Comparison of ENCODE assay signal across 1 cellular context in genomic region chr14:21097616-21098133, GRCh38.
TF ChIP-seq lines count a peak whose summit lies in the region.

No MANE protein-coding gene starts in this region.

TF ChIP-seq in HepG2, 621 proteins besides CTCF, POLR2A, EP300 and RAD21 (continued from another document and continues in another):
- TF ChIP-seq, protein P1, sequence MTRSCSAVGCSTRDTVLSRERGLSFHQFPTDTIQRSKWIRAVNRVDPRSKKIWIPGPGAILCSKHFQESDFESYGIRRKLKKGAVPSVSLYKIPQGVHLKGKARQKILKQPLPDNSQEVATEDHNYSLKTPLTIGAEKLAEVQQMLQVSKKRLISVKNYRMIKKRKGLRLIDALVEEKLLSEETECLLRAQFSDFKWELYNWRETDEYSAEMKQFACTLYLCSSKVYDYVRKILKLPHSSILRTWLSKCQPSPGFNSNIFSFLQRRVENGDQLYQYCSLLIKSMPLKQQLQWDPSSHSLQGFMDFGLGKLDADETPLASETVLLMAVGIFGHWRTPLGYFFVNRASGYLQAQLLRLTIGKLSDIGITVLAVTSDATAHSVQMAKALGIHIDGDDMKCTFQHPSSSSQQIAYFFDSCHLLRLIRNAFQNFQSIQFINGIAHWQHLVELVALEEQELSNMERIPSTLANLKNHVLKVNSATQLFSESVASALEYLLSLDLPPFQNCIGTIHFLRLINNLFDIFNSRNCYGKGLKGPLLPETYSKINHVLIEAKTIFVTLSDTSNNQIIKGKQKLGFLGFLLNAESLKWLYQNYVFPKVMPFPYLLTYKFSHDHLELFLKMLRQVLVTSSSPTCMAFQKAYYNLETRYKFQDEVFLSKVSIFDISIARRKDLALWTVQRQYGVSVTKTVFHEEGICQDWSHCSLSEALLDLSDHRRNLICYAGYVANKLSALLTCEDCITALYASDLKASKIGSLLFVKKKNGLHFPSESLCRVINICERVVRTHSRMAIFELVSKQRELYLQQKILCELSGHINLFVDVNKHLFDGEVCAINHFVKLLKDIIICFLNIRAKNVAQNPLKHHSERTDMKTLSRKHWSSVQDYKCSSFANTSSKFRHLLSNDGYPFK (CRISPR knock-in tag; IDR thresholded peaks at IDR 0.05; ENCODE audit: borderline replicate concordance), result peak; percentile 50; the same call in 1 of the 2 replicates
- TF ChIP-seq BRCA1 (CRISPR knock-in tag; IDR thresholded peaks at IDR 0.05) (no peak), FOXO1 (CRISPR knock-in tag; IDR thresholded peaks at IDR 0.05) (0 out of 2 replicates have a peak, but pooled peaks have one; percentile 7), PRDM10 (CRISPR knock-in tag; IDR thresholded peaks at IDR 0.05; ENCODE audit: low read depth) (no peak), ZNF660 (CRISPR knock-in tag; IDR thresholded peaks at IDR 0.05; ENCODE audit: borderline replicate concordance, low read depth) (no peak), HNRNPK (IDR thresholded peaks at IDR 0.05; ENCODE audit: low read depth, low read length, poor library complexity, severe bottlenecking) (peak; percentile 45), ZNF30 (CRISPR knock-in tag; IDR thresholded peaks at IDR 0.05) (no peak), ZC3H13 (CRISPR knock-in tag; IDR thresholded peaks at IDR 0.05) (no peak), ZBTB2 (CRISPR knock-in tag; IDR thresholded peaks at IDR 0.05; ENCODE audit: low read depth) (0 out of 2 replicates have a peak, but pooled peaks have one; percentile 43), TCF7L2 (IDR thresholded peaks at IDR 0.05; ENCODE audit: low read depth, low read length) (no peak), POLR2AphosphoS2 (IDR thresholded peaks at IDR 0.05; ENCODE audit: low read depth, low read length) (no peak), ARNT (IDR thresholded peaks at IDR 0.05) (no peak), CENPBD1 (CRISPR knock-in tag; IDR thresholded peaks at IDR 0.05; ENCODE audit: borderline replicate concordance, low read depth) (no peak), E2F1 (CRISPR knock-in tag; IDR thresholded peaks at IDR 0.05) (no peak), FLYWCH1 (CRISPR knock-in tag; IDR thresholded peaks at IDR 0.05) (no peak), ZGPAT (CRISPR knock-in tag; IDR thresholded peaks at IDR 0.05) (no peak), ZNF274 (CRISPR knock-in tag; IDR thresholded peaks at IDR 0.05) (no peak), ZNF367 (CRISPR knock-in tag; IDR thresholded peaks at IDR 0.05; ENCODE audit: borderline replicate concordance) (no peak), TOE1 (CRISPR knock-in tag; IDR thresholded peaks at IDR 0.05) (no peak), ZNF710 (CRISPR knock-in tag; IDR thresholded peaks at IDR 0.05; ENCODE audit: borderline replicate concordance) (no peak), EZH2 (conservative IDR thresholded peaks at IDR 0.05; ENCODE audit: low read depth, low read length) (no peak), SMAD1 (CRISPR knock-in tag; IDR thresholded peaks at IDR 0.05; ENCODE audit: borderline replicate concordance, low read depth) (no peak), NONO (IDR thresholded peaks at IDR 0.05) (no peak), NONO (CRISPR knock-in tag; conservative IDR thresholded peaks at IDR 0.05) (0 out of 2 replicates have a peak, but pooled peaks have one; percentile 29), TEAD2 (CRISPR knock-in tag; IDR thresholded peaks at IDR 0.05) (no peak), TEAD3 (CRISPR knock-in tag; optimal IDR thresholded peaks at IDR 0.05; ENCODE audit: borderline replicate concordance) (no peak), ZFY (CRISPR knock-in tag; IDR thresholded peaks at IDR 0.05) (no peak), GABPB1 (CRISPR knock-in tag; IDR thresholded peaks at IDR 0.05) (peak; percentile 46; the same call in 1 of the 2 replicates), TBX3 (IDR thresholded peaks at IDR 0.05; ENCODE audit: borderline replicate concordance) (no peak), TSC22D2 (CRISPR knock-in tag; IDR thresholded peaks at IDR 0.05; ENCODE audit: borderline replicate concordance) (no peak), SNAPC2 (CRISPR knock-in tag; IDR thresholded peaks at IDR 0.05) (no peak), ZNF263 (CRISPR knock-in tag; IDR thresholded peaks at IDR 0.05) (0 out of 2 replicates have a peak, but pooled peaks have one; percentile 12), TBX2 (CRISPR knock-in tag; IDR thresholded peaks at IDR 0.05; ENCODE audit: borderline replicate concordance) (0 out of 2 replicates have a peak, but pooled peaks have one; percentile 27), ZNF501 (CRISPR knock-in tag; IDR thresholded peaks at IDR 0.05) (no peak), HOXD1 (CRISPR knock-in tag; IDR thresholded peaks at IDR 0.05) (no peak)
- TF ChIP-seq, protein P2, sequence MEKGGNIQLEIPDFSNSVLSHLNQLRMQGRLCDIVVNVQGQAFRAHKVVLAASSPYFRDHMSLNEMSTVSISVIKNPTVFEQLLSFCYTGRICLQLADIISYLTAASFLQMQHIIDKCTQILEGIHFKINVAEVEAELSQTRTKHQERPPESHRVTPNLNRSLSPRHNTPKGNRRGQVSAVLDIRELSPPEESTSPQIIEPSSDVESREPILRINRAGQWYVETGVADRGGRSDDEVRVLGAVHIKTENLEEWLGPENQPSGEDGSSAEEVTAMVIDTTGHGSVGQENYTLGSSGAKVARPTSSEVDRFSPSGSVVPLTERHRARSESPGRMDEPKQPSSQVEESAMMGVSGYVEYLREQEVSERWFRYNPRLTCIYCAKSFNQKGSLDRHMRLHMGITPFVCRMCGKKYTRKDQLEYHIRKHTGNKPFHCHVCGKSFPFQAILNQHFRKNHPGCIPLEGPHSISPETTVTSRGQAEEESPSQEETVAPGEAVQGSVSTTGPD (CRISPR knock-in tag; IDR thresholded peaks at IDR 0.05), result no peak
- TF ChIP-seq, protein P3, sequence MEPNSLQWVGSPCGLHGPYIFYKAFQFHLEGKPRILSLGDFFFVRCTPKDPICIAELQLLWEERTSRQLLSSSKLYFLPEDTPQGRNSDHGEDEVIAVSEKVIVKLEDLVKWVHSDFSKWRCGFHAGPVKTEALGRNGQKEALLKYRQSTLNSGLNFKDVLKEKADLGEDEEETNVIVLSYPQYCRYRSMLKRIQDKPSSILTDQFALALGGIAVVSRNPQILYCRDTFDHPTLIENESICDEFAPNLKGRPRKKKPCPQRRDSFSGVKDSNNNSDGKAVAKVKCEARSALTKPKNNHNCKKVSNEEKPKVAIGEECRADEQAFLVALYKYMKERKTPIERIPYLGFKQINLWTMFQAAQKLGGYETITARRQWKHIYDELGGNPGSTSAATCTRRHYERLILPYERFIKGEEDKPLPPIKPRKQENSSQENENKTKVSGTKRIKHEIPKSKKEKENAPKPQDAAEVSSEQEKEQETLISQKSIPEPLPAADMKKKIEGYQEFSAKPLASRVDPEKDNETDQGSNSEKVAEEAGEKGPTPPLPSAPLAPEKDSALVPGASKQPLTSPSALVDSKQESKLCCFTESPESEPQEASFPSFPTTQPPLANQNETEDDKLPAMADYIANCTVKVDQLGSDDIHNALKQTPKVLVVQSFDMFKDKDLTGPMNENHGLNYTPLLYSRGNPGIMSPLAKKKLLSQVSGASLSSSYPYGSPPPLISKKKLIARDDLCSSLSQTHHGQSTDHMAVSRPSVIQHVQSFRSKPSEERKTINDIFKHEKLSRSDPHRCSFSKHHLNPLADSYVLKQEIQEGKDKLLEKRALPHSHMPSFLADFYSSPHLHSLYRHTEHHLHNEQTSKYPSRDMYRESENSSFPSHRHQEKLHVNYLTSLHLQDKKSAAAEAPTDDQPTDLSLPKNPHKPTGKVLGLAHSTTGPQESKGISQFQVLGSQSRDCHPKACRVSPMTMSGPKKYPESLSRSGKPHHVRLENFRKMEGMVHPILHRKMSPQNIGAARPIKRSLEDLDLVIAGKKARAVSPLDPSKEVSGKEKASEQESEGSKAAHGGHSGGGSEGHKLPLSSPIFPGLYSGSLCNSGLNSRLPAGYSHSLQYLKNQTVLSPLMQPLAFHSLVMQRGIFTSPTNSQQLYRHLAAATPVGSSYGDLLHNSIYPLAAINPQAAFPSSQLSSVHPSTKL (CRISPR knock-in tag; IDR thresholded peaks at IDR 0.05), result no peak
- TF ChIP-seq, protein P4, sequence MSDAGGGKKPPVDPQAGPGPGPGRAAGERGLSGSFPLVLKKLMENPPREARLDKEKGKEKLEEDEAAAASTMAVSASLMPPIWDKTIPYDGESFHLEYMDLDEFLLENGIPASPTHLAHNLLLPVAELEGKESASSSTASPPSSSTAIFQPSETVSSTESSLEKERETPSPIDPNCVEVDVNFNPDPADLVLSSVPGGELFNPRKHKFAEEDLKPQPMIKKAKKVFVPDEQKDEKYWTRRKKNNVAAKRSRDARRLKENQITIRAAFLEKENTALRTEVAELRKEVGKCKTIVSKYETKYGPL (CRISPR knock-in tag; IDR thresholded peaks at IDR 0.05), result no peak
- TF ChIP-seq, protein P5, sequence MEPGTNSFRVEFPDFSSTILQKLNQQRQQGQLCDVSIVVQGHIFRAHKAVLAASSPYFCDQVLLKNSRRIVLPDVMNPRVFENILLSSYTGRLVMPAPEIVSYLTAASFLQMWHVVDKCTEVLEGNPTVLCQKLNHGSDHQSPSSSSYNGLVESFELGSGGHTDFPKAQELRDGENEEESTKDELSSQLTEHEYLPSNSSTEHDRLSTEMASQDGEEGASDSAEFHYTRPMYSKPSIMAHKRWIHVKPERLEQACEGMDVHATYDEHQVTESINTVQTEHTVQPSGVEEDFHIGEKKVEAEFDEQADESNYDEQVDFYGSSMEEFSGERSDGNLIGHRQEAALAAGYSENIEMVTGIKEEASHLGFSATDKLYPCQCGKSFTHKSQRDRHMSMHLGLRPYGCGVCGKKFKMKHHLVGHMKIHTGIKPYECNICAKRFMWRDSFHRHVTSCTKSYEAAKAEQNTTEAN (CRISPR knock-in tag; conservative IDR thresholded peaks at IDR 0.05), result no peak
